In genomic region chr1:201598396-201598795, GRCh38 we compare ENCODE assay signal across 18 cellular contexts. TPM values are rescaled to one million over a fixed set of nuclear protein-coding genes. Genes with fewer than 3 reads are reported as not detected.
A peak's percentile ranks its signal among the peaks of the same experiment; 100 is the strongest.
DNase-seq lines count a peak whose midpoint lies in the region; ATAC-seq and TF ChIP-seq lines count a peak whose summit lies in the region.
"Had no signal": no experiment of that assay in that cellular context is flagged by ENCODE, and none has a peak within 500 bp of the region (broad histone marks: within the 10 kb centered on the region; RNA-seq: fewer than 3 reads in every experiment).

No MANE protein-coding gene starts in this region.

- no peak overlapping the region for H3K4ac ChIP-seq in trophoblast cell (ENCODE audit: low read depth, low read length)

- CTCF ChIA-PET in RWPE1 (lab: Yijun Ruan, JAX): interaction anchor here (0.6 to 1.6 kb wide), 4 partner anchors 10 to 125 kb away, joined by 3 to 5 read pairs (median 4); no protein-coding TSS in a partner anchor

- no peaks in the 10 kb centered on the region for H4K20me1 ChIP-seq in GM23338 (replicated peaks; ENCODE audit: insufficient read depth)

- POLR2A ChIA-PET in RWPE1 (lab: Yijun Ruan, JAX; ENCODE audit: low non-redundant PET): no interaction called here

- H3K27me3 Mint-ChIP-seq in GM23338 (ENCODE audit: insufficient read depth, low read depth, poor library complexity): peaks cover 15% of the 10 kb centered on the region
- H3K27me3 Mint-ChIP-seq: activated CD4-positive, alpha-beta memory T cell treated with anti-CD3 and anti-CD28 coated beads, Interleukin-2, amount 10 ng/mL, durations not matched to agents 7 days and 5 days; CD4-positive, alpha-beta memory T cell had no signal

- no peaks in the 10 kb centered on the region for H3K27me3 ChIP-seq in lower lobe of right lung (ENCODE audit: low read depth)
- no peaks in the 10 kb centered on the region for H3K27me3 ChIP-seq in thyroid gland
- no peaks in the 10 kb centered on the region for H3K27me3 ChIP-seq in trophoblast cell (ENCODE audit: insufficient read depth, low read length)
- no peaks in the 10 kb centered on the region for H3K27me3 ChIP-seq in GM23338 (ENCODE audit: insufficient read depth)
- H3K27me3 ChIP-seq: ascending aorta, SJSA1 had no signal

- no peak overlapping the region for H3K4me3 Mint-ChIP-seq in GM23338
- H3K4me3 Mint-ChIP-seq: activated CD4-positive, alpha-beta memory T cell treated with anti-CD3 and anti-CD28 coated beads, Interleukin-2, amount 10 ng/mL, durations not matched to agents 7 days and 5 days; activated naive CD4-positive, alpha-beta T cell treated with anti-CD3 and anti-CD28 coated beads, Interleukin-2, amount 10 ng/mL, durations not matched to agents 7 days and 5 days; CD4-positive, alpha-beta memory T cell had no signal

- DNase-seq in activated effector memory CD4-positive, alpha-beta T cell treated with anti-CD3 and anti-CD28 coated beads, Interleukin-2, amount 50 U/mL, for 16 hours: peak; percentile 27
- DNase-seq in activated effector memory CD4-positive, alpha-beta T cell treated with Interleukin-2 at 50 U/mL for 16 hours: no peak
- DNase-seq in RWPE1 (ENCODE audit: low spot score) (no peak), lower lobe of right lung (no peak), thyroid gland (peak in 1 of 2 donors; percentile 31), trophoblast cell (no peak), GM23338 (ENCODE audit: low spot score) (no peak)
- DNase-seq: activated CD4-positive, alpha-beta memory T cell treated with anti-CD3 and anti-CD28 coated beads, Interleukin-2, amount 10 ng/mL, durations not matched to agents 7 days and 5 days; activated CD4-positive, CD25-positive, alpha-beta regulatory T cell; activated naive CD4-positive, alpha-beta T cell treated with anti-CD3 and anti-CD28 coated beads, Interleukin-2, amount 10 ng/mL, durations not matched to agents 7 days and 5 days; CD4-positive, alpha-beta memory T cell; DND-41; effector CD8-positive, alpha-beta T cell; NCI-H526; stimulated activated CD4-positive, alpha-beta T cell treated with anti-CD3 and anti-CD28 coated beads, Interleukin-4, amount 100 ng/mL, for 24 hours had no signal

- no peak for TF ChIP-seq CTCF in RWPE1 (conservative IDR thresholded peaks at IDR 0.05; ENCODE audit: low read depth)
- TF ChIP-seq CTCF in lower lobe of right lung (IDR thresholded peaks at IDR 0.05): no peak
- no peak for TF ChIP-seq CTCF in thyroid gland (IDR thresholded peaks at IDR 0.05)
- no peak for TF ChIP-seq CTCF in GM23338 (conservative IDR thresholded peaks at IDR 0.05; ENCODE audit: low read depth in 2 of 2)

- H3K9me3 ChIP-seq in lower lobe of right lung: no peaks in the 10 kb centered on the region
- no peaks in the 10 kb centered on the region for H3K9me3 ChIP-seq in thyroid gland
- peaks cover 3% of the 10 kb centered on the region for H3K9me3 ChIP-seq in trophoblast cell (ENCODE audit: insufficient read depth, low read depth, low read length)
- H3K9me3 ChIP-seq: ascending aorta, SJSA1 had no signal

- H2BK12ac ChIP-seq in trophoblast cell (ENCODE audit: low read length): no peak overlapping the region

- H2AFZ ChIP-seq in trophoblast cell (ENCODE audit: insufficient read depth, low read length, poor library complexity) (no peak overlapping the region), GM23338 (no peak overlapping the region)

- TF ChIP-seq POLR2A in thyroid gland (IDR thresholded peaks at IDR 0.05): no peak

- intact Hi-C loops in lower lobe of right lung (cut with DNase I): no loop called here
- intact Hi-C loops in thyroid gland (cut with DNase I): no loop called here

- H2BK120ac ChIP-seq in trophoblast cell (ENCODE audit: insufficient read depth, low read length, poor library complexity): no peak overlapping the region

- no peak overlapping the region for H2AK5ac ChIP-seq in trophoblast cell (ENCODE audit: low read length)

- no peaks in the 10 kb centered on the region for H3K36me3 Mint-ChIP-seq in GM23338 (ENCODE audit: low read depth)
- H3K36me3 Mint-ChIP-seq: activated naive CD4-positive, alpha-beta T cell treated with anti-CD3 and anti-CD28 coated beads, Interleukin-2, amount 10 ng/mL, durations not matched to agents 7 days and 5 days; CD4-positive, alpha-beta memory T cell had no signal

- H3K9me2 ChIP-seq in GM23338 (ENCODE audit: insufficient read depth): no peaks in the 10 kb centered on the region

- H3K79me2 ChIP-seq in trophoblast cell (ENCODE audit: control insufficient read depth, insufficient read depth, low read length, poor library complexity) (no peaks in the 10 kb centered on the region), GM23338 (replicated peaks; ENCODE audit: insufficient read depth) (no peaks in the 10 kb centered on the region)

- no peak overlapping the region for H4K8ac ChIP-seq in trophoblast cell (ENCODE audit: low read depth, low read length)

- no peaks in the 10 kb centered on the region for H3K79me1 ChIP-seq in trophoblast cell (ENCODE audit: low read length)

- H3F3A ChIP-seq in GM23338 (replicated peaks; ENCODE audit: low read depth): no peaks in the 10 kb centered on the region

- no peak overlapping the region for H4K91ac ChIP-seq in trophoblast cell (ENCODE audit: low read depth, low read length)

- no peak overlapping the region for H3K14ac ChIP-seq in trophoblast cell (ENCODE audit: low read length)

- H3K36me3 ChIP-seq in lower lobe of right lung (no peaks in the 10 kb centered on the region), thyroid gland (no peaks in the 10 kb centered on the region), trophoblast cell (ENCODE audit: control insufficient read depth in 1 of 2, insufficient read depth in 2 of 2, low read length in 2 of 2) (peaks cover 10 to 23% of the 10 kb centered on the region in 2 experiments), GM23338 (ENCODE audit: insufficient read depth) (no peaks in the 10 kb centered on the region)

- H3K4me2 ChIP-seq in trophoblast cell (ENCODE audit: low read length): no peak overlapping the region
- H3K4me2 ChIP-seq in GM23338: no peak overlapping the region

- no peaks in the 10 kb centered on the region for H3K9me3 Mint-ChIP-seq in GM23338
- H3K9me3 Mint-ChIP-seq: activated CD4-positive, alpha-beta memory T cell treated with anti-CD3 and anti-CD28 coated beads, Interleukin-2, amount 10 ng/mL, durations not matched to agents 7 days and 5 days; activated naive CD4-positive, alpha-beta T cell treated with anti-CD3 and anti-CD28 coated beads, Interleukin-2, amount 10 ng/mL, durations not matched to agents 7 days and 5 days; CD4-positive, alpha-beta memory T cell had no signal

- no peak overlapping the region for H2BK5ac ChIP-seq in trophoblast cell (ENCODE audit: low read depth, low read length, poor library complexity)

- H4K12ac ChIP-seq in trophoblast cell (ENCODE audit: low read depth, low read length): no peak overlapping the region

- H3K18ac ChIP-seq in trophoblast cell (ENCODE audit: low read length): no peak overlapping the region

- H3K27ac ChIP-seq in RWPE1 (peak overlapping the region; percentile 79), lower lobe of right lung (peak overlapping the region; percentile 78), thyroid gland (peak overlapping the region; percentile 53 to 88 (median 87)), trophoblast cell (ENCODE audit: low read depth, low read length) (no peak overlapping the region), GM23338 (ENCODE audit: low read depth) (no peak overlapping the region)
- H3K27ac ChIP-seq: ascending aorta had no signal

- ATAC-seq in lower lobe of right lung (peak in 1 of 2 donors; percentile 11), GM18870 (IDR thresholded peaks at IDR 0.05; ENCODE audit: unreplicated experiment) (no peak), GM23338 (no peak)

- H3K4me3 ChIP-seq in lower lobe of right lung (no peak overlapping the region), thyroid gland (replicated peaks in 1 of 3) (no peak overlapping the region), trophoblast cell (ENCODE audit: low read depth, low read length) (no peak overlapping the region), GM23338 (no peak overlapping the region)
- H3K4me3 ChIP-seq: ascending aorta, SJSA1 had no signal

- peaks cover 32% of the 10 kb centered on the region for H3K4me1 ChIP-seq in lower lobe of right lung
- H3K4me1 ChIP-seq in thyroid gland: peaks cover 34 to 68% of the 10 kb centered on the region in 2 donors
- H3K4me1 ChIP-seq in trophoblast cell (ENCODE audit: control insufficient read depth in 1 of 2, insufficient read depth in 2 of 2, low read length in 2 of 2): peaks cover 10% of the 10 kb centered on the region in 2 experiments
- H3K4me1 ChIP-seq in GM23338 (ENCODE audit: insufficient read depth): peaks cover 12% of the 10 kb centered on the region; the same call in 1 of the 2 replicates

- WGBS in thyroid gland, 2 donors: 80% methylated on average over 10 of the region's 10 CpGs
- no CpG with 5 or more reads among the region's 10 CpGs for WGBS in trophoblast cell (ENCODE audit: extremely low coverage, insufficient coverage, insufficient read length)

- H3K23ac ChIP-seq in trophoblast cell (ENCODE audit: low read length): no peak overlapping the region

- H3K27ac Mint-ChIP-seq in GM23338: no peak overlapping the region
- H3K27ac Mint-ChIP-seq: activated CD4-positive, alpha-beta memory T cell treated with anti-CD3 and anti-CD28 coated beads, Interleukin-2, amount 10 ng/mL, durations not matched to agents 7 days and 5 days; activated naive CD4-positive, alpha-beta T cell treated with anti-CD3 and anti-CD28 coated beads, Interleukin-2, amount 10 ng/mL, durations not matched to agents 7 days and 5 days; CD4-positive, alpha-beta memory T cell had no signal

- peaks cover 17% of the 10 kb centered on the region for H3K4me1 Mint-ChIP-seq in GM23338
- H3K4me1 Mint-ChIP-seq: activated CD4-positive, alpha-beta memory T cell treated with anti-CD3 and anti-CD28 coated beads, Interleukin-2, amount 10 ng/mL, durations not matched to agents 7 days and 5 days; CD4-positive, alpha-beta memory T cell had no signal

- no peak overlapping the region for H3K9ac ChIP-seq in trophoblast cell (ENCODE audit: low read length)

TF ChIP-seq in GM23338, 12 proteins besides CTCF, POLR2A, EP300 and RAD21 (continues in another document):
- no peak for TF ChIP-seq CREB1 (CRISPR knock-in tag; IDR thresholded peaks at IDR 0.05; ENCODE audit: low read depth)

RNA-seq across cellular contexts. Expression of gene NAV1, which starts 59.5 kb away (rescaled TPM):
- total RNA-seq in lower lobe of right lung: 24.5 TPM
- 10 to 100 TPM; 13.3 to 29.7 (median 24.1) TPM for total RNA-seq in thyroid gland
- polyA plus RNA-seq in trophoblast cell (2013): 38.9 and 40.5 TPM in 2 replicates
- total RNA-seq in GM23338 (2014; rRNA removed; shearing (Covaris generic)): 37.2 and 37.4 TPM in 2 replicates
- 22.6 and 22.7 TPM in 2 replicates for polyA plus RNA-seq in GM23338 (2016; fragmentation: Nextera tagmentation; extraction: Ambion mirVana)

Comparison
In these comparisons a context has a peak if more than half of its experiments do, and no peak if none do; other contexts are left out.
1. H3K27ac ChIP-seq: peak in RWPE1 (single experiment), lower lobe of right lung (single experiment) and thyroid gland (3 of 3); none in trophoblast cell (single experiment) and GM23338 (single experiment).